In the genomic region with DNA sequence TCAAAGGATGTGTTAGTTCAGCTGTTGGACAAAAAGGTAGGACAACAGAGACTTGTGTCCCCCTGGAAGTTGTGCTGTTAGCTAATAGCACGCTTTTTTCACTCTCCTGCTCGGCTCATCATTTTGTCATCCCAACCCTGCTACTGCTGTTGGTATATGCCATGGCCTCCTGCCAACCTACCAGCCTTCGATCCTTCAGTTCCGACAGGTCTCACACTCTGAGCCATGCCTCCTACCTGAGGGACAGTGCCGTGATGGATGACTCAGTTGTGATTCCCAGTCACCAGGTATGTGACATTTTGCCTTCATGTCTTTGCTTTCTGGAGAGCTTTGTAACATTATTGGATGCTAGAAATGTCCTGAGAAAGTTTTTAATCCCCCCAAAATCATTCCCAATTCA, we compare ENCODE assay signal across 29 cellular contexts.
A peak's percentile ranks its signal among the peaks of the same experiment; 100 is the strongest.
DNase-seq lines count a peak whose midpoint lies in the region; ATAC-seq and TF ChIP-seq lines count a peak whose summit lies in the region.
"Had no signal": no experiment of that assay in that cellular context is flagged by ENCODE, and none has a peak within 500 bp of the region (broad histone marks: within the 10 kb centered on the region; RNA-seq: fewer than 3 reads in every experiment).

No MANE protein-coding gene starts in this region.

- ATAC-seq in HG02642 (IDR thresholded peaks at IDR 0.05; ENCODE audit: poor library complexity, unreplicated experiment) (peak; percentile 2), T-cell (replicated peaks in 1 of 4) (no peak), GM19455 (IDR thresholded peaks at IDR 0.05; ENCODE audit: unreplicated experiment) (no peak)
- ATAC-seq: esophagus mucosa, foreskin keratinocyte, left lobe of liver had no signal

- no peak overlapping the region for H3K14ac ChIP-seq in mesenchymal stem cell (ENCODE audit: low read length in 2 of 2)

- no peak overlapping the region for H4K8ac ChIP-seq in mesenchymal stem cell (ENCODE audit: low read length)

- peaks cover under 1 to 2% of the 10 kb centered on the region in 2 donors for H3K27me3 Mint-ChIP-seq in T-cell

- no peak overlapping the region for H3K27ac Mint-ChIP-seq in T-cell
- H3K27ac Mint-ChIP-seq: activated CD8-positive, alpha-beta T cell treated with anti-CD3 and anti-CD28 coated beads for 36 hours; immature natural killer cell; mesothelial cell of epicardium had no signal

- H2AFZ ChIP-seq in mesenchymal stem cell (ENCODE audit: low read depth, low read length): no peak overlapping the region
- H2AFZ ChIP-seq: hepatocyte, PC-9 had no signal

- H3K9me3 ChIP-seq in DOHH2 (ENCODE audit: control insufficient read depth, insufficient read depth, low read length) (no peaks in the 10 kb centered on the region), adipocyte (ENCODE audit: control insufficient read depth, low read length) (no peaks in the 10 kb centered on the region), mesenchymal stem cell (ENCODE audit: control insufficient read depth, low read length) (no peaks in the 10 kb centered on the region), colonic mucosa (no peaks in the 10 kb centered on the region)
- H3K9me3 ChIP-seq: tibial artery had no signal

- no peak overlapping the region for H3K23ac ChIP-seq in mesenchymal stem cell (ENCODE audit: low read length in 2 of 2)

- DNase-seq in adipocyte (ENCODE audit: low read depth): no peak
- no peak for DNase-seq in mesenchymal stem cell
- DNase-seq in T-cell: no peak
- no peak for DNase-seq in iPS-NIHi7 (ENCODE audit: extremely low spot score)
- no peak for DNase-seq in colonic mucosa
- DNase-seq: ACHN; activated CD4-positive, CD25-positive, alpha-beta regulatory T cell treated with anti-CD3 and anti-CD28 coated beads, Interleukin-2, amount 50 U/mL, for 72 hours; activated gamma-delta T cell treated with Interleukin-2 at 50 U/mL for 16 hours; brain microvascular endothelial cell; Calu3; foreskin keratinocyte; GOT3; NCI-H1092; NCI-H187 treated with DMSO at 0.1 percent for 48 hours; PC-9; retina; SHP77 treated with DMSO at 0.1 percent for 48 hours; tibial artery had no signal

- H3K9me3 Mint-ChIP-seq in T-cell: no peaks in the 10 kb centered on the region
- H3K9me3 Mint-ChIP-seq: activated CD8-positive, alpha-beta T cell treated with anti-CD3 and anti-CD28 coated beads for 36 hours; mesothelial cell of epicardium; naive thymus-derived CD8-positive, alpha-beta T cell had no signal

- no peak overlapping the region for H3K18ac ChIP-seq in mesenchymal stem cell (ENCODE audit: low read depth in 1 of 2, low read length in 2 of 2)

- H3K4me1 ChIP-seq in DOHH2 (ENCODE audit: control insufficient read depth, low read length): peaks cover 13% of the 10 kb centered on the region
- H3K4me1 ChIP-seq in adipocyte (ENCODE audit: control insufficient read depth, insufficient read depth, low read length): peaks cover 15% of the 10 kb centered on the region
- no peaks in the 10 kb centered on the region for H3K4me1 ChIP-seq in mesenchymal stem cell (ENCODE audit: control insufficient read depth, insufficient read depth, low read depth, low read length)
- no peaks in the 10 kb centered on the region for H3K4me1 ChIP-seq in colonic mucosa
- H3K4me1 ChIP-seq: foreskin keratinocyte, tibial artery had no signal

- H3K27me3 ChIP-seq in DOHH2 (ENCODE audit: control insufficient read depth, low read length) (no peaks in the 10 kb centered on the region; the same call in 1 of the 2 replicates), adipocyte (replicated peaks; ENCODE audit: control insufficient read depth, insufficient read depth, low read length) (no peaks in the 10 kb centered on the region), mesenchymal stem cell (ENCODE audit: control insufficient read depth in 1 of 2, insufficient read depth in 1 of 2, low read length in 2 of 2) (no peaks in the 10 kb centered on the region), colonic mucosa (no peaks in the 10 kb centered on the region)
- H3K27me3 ChIP-seq: brain microvascular endothelial cell, foreskin keratinocyte, hepatocyte, tibial artery had no signal

- no peak overlapping the region for H2BK120ac ChIP-seq in mesenchymal stem cell (ENCODE audit: low read depth, low read length)

- no peak overlapping the region for H2BK15ac ChIP-seq in mesenchymal stem cell (ENCODE audit: low read depth, poor library complexity, severe bottlenecking)

- H2AK5ac ChIP-seq in mesenchymal stem cell (ENCODE audit: low read length, severe bottlenecking): no peak overlapping the region

- H3K4me3 ChIP-seq in DOHH2 (ENCODE audit: low read length): 0 out of 2 replicates have a peak overlapping the region, but pooled peaks have one; percentile 4
- H3K4me3 ChIP-seq in adipocyte (ENCODE audit: low read length): peak overlapping the region; percentile 66
- H3K4me3 ChIP-seq in mesenchymal stem cell (ENCODE audit: insufficient read depth in 1 of 2, low read depth in 1 of 2, low read length in 2 of 2): no peak overlapping the region
- H3K4me3 ChIP-seq in colonic mucosa: no peak overlapping the region
- H3K4me3 ChIP-seq: hepatocyte, PC-9, tibial artery had no signal

- peak overlapping the region; percentile 27 for H3K4me2 ChIP-seq in DOHH2 (ENCODE audit: low read length)
- H3K4me2 ChIP-seq in mesenchymal stem cell (ENCODE audit: low read length, poor library complexity, severe bottlenecking): no peak overlapping the region
- H3K4me2 ChIP-seq: hepatocyte, PC-9 had no signal

- CTCF ChIA-PET in T-cell (lab: Charles Lee): interaction anchor here in 1 of 2 donors (0.7 kb wide), 1 partner anchor 1101 kb away, joined by 4 read pairs; no protein-coding TSS in a partner anchor

- H3K36me3 ChIP-seq in DOHH2 (ENCODE audit: control insufficient read depth, low read length) (no peaks in the 10 kb centered on the region), adipocyte (ENCODE audit: control insufficient read depth, insufficient read depth, low read length, severe bottlenecking) (peaks cover 61% of the 10 kb centered on the region), mesenchymal stem cell (ENCODE audit: control insufficient read depth in 1 of 2, insufficient read depth in 2 of 2, low read depth in 1 of 2, low read length in 2 of 2) (peaks cover 0 to 88% of the 10 kb centered on the region in 2 experiments), colonic mucosa (no peaks in the 10 kb centered on the region)
- H3K36me3 ChIP-seq: brain microvascular endothelial cell, tibial artery had no signal

- intact Hi-C loops in colonic mucosa (cut with DNase I): no loop called here

- POLR2A ChIA-PET in T-cell (lab: Charles Lee): no interaction called here

- no peaks in the 10 kb centered on the region for H3K36me3 Mint-ChIP-seq in T-cell
- H3K36me3 Mint-ChIP-seq: immature natural killer cell; mesothelial cell of epicardium; naive thymus-derived CD8-positive, alpha-beta T cell had no signal

- H4K91ac ChIP-seq in mesenchymal stem cell (ENCODE audit: low read length): no peak overlapping the region

- no peaks in the 10 kb centered on the region for H3K9me2 ChIP-seq in DOHH2 (replicated peaks; ENCODE audit: control insufficient read depth, low read length)

- 93% methylated on average over 5 of the region's 5 CpGs for WGBS in mesenchymal stem cell

- H3K9ac ChIP-seq in adipocyte (ENCODE audit: low read length): peak overlapping the region; percentile 56
- H3K9ac ChIP-seq in mesenchymal stem cell (ENCODE audit: low read length): peak overlapping the region; percentile 56
- H3K9ac ChIP-seq in colonic mucosa (ENCODE audit: low read depth in 2 of 2, low read length in 2 of 2): no peak overlapping the region

- H3K4ac ChIP-seq in mesenchymal stem cell (ENCODE audit: low read depth in 1 of 2, low read length in 2 of 2): no peak overlapping the region

- no peak overlapping the region for H2BK5ac ChIP-seq in mesenchymal stem cell (ENCODE audit: low read depth, low read length, poor library complexity, severe bottlenecking)

- no peak overlapping the region for H2BK12ac ChIP-seq in mesenchymal stem cell (ENCODE audit: low read length in 2 of 2)

- no peaks in the 10 kb centered on the region for H3K79me1 ChIP-seq in mesenchymal stem cell (replicated peaks; ENCODE audit: low read length, poor library complexity, severe bottlenecking)

- H4K20me1 ChIP-seq in DOHH2 (ENCODE audit: control insufficient read depth, insufficient read depth, low read depth, low read length): no peaks in the 10 kb centered on the region

- peaks cover 8 to 14% (median 9%) of the 10 kb centered on the region in 3 donors for H3K4me1 Mint-ChIP-seq in T-cell
- H3K4me1 Mint-ChIP-seq: mesothelial cell of epicardium had no signal

- TF ChIP-seq CTCF in DOHH2 (IDR thresholded peaks at IDR 0.05; ENCODE audit: low read depth, low read length, poor library complexity, severe bottlenecking): no peak
- no peak for TF ChIP-seq CTCF in colonic mucosa (IDR thresholded peaks at IDR 0.05)

- H3K4me3 Mint-ChIP-seq in T-cell: no peak overlapping the region
- H3K4me3 Mint-ChIP-seq: activated CD8-positive, alpha-beta T cell treated with anti-CD3 and anti-CD28 coated beads for 36 hours; immature natural killer cell; mesothelial cell of epicardium had no signal

- H3K27ac ChIP-seq in DOHH2 (ENCODE audit: low read depth, low read length): no peak overlapping the region
- no peak overlapping the region for H3K27ac ChIP-seq in mesenchymal stem cell (ENCODE audit: low read length, poor library complexity, severe bottlenecking)
- H3K27ac ChIP-seq in colonic mucosa: no peak overlapping the region
- H3K27ac ChIP-seq: brain microvascular endothelial cell, C4-2B, foreskin keratinocyte, hepatocyte, PC-9, tibial artery had no signal

- no peaks in the 10 kb centered on the region for H3F3A ChIP-seq in DOHH2 (ENCODE audit: control insufficient read depth, insufficient read depth)

- no peaks in the 10 kb centered on the region for H3K79me2 ChIP-seq in DOHH2 (ENCODE audit: control insufficient read depth, low read length)
- H3K79me2 ChIP-seq: hepatocyte had no signal

Comparison
In these comparisons a context has a peak if more than half of its experiments do, and no peak if none do; other contexts are left out.
1. H3K4me3 ChIP-seq: peak in DOHH2 (single experiment) and adipocyte (single experiment); none in mesenchymal stem cell (0 of 2) and colonic mucosa (single experiment).
2. H3K9ac ChIP-seq: peak in adipocyte (single experiment) and mesenchymal stem cell (single experiment); none in colonic mucosa (0 of 2).